Comparison of ENCODE assay signal across 8 cellular contexts in the genomic region with DNA sequence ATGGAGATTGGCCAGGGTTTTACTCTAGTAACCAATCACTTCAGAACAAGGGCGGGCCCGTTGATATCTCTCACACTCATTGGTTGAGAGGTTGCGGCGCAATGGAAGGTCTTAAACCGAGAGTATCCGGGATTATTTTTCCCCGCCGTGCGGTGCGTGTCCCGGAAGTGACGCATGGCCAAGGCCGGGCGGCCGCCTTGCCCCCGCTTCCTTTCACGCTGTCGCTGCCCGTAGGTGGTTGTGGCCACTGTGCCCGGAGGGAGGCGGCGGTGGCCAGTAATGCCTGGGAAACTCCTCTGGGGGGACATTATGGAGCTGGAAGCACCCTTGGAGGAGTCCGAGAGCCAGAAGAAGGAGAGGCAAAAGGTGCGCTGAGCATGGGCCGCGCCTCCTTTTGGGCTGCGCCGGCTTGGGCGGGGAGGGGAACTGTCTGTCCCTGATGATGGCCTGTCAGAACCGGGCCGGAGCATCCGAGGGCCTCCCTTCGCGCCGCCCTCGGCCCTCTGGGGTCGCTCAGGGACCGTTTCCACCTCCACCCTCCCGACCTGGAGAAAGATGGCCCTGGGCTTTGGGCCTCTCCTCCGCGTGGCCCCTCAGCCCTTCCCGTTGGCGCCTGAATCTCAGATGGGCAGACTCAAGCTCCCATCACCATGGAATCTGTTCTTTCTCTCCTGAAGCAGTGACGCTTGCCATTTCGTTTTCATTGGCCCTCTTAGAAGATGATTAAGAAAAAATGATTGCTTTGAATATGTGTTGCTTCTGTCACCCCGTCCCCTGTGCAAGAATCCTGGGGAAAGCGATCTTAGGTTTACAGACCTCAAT. TPM values are rescaled to one million over a fixed set of nuclear protein-coding genes. Genes with fewer than 3 reads are reported as not detected.
DNase-seq lines count a peak whose midpoint lies in the region; ATAC-seq and TF ChIP-seq lines count a peak whose summit lies in the region.

A gene with protein sequence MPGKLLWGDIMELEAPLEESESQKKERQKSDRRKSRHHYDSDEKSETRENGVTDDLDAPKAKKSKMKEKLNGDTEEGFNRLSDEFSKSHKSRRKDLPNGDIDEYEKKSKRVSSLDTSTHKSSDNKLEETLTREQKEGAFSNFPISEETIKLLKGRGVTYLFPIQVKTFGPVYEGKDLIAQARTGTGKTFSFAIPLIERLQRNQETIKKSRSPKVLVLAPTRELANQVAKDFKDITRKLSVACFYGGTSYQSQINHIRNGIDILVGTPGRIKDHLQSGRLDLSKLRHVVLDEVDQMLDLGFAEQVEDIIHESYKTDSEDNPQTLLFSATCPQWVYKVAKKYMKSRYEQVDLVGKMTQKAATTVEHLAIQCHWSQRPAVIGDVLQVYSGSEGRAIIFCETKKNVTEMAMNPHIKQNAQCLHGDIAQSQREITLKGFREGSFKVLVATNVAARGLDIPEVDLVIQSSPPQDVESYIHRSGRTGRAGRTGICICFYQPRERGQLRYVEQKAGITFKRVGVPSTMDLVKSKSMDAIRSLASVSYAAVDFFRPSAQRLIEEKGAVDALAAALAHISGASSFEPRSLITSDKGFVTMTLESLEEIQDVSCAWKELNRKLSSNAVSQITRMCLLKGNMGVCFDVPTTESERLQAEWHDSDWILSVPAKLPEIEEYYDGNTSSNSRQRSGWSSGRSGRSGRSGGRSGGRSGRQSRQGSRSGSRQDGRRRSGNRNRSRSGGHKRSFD (plus strand): TSS at position 210 of the 822 bp plus-strand sequence. CDS start 70 bp downstream, at position 280.

- H3K4me1 ChIP-seq in right atrium auricular region (peaks cover 0 to 25% of the 10 kb centered on the region in 2 donors), psoas muscle (peaks cover 19% of the 10 kb centered on the region), uterus (peaks cover 4% of the 10 kb centered on the region in 2 donors)

- ATAC-seq in GM18499 (IDR thresholded peaks at IDR 0.05; ENCODE audit: insufficient read depth, unreplicated experiment) (peak; percentile 94), HG02943 (IDR thresholded peaks at IDR 0.05; ENCODE audit: low read depth, unreplicated experiment) (peak; percentile 97), psoas muscle (peak; percentile 95 to 98 (median 97))

- WGBS in psoas muscle, 3 donors: 1% methylated on average over 41 to 47 of the region's 47 CpGs

- H3K27ac ChIP-seq in right atrium auricular region: peak within 1 kb of the TSS; percentile 99
- H3K27ac ChIP-seq in psoas muscle: peak within 1 kb of the TSS; percentile 97
- H3K27ac ChIP-seq in uterus: peak within 1 kb of the TSS; percentile 97 to 99

- H3K4me3 ChIP-seq in right atrium auricular region (peak within 1 kb of the TSS; percentile 79 to 85), psoas muscle (peak within 1 kb of the TSS; percentile 98), uterus (peak within 1 kb of the TSS; percentile 83 to 85)

- DNase-seq in NCI-H187 treated with DMSO at 0.1 percent for 48 hours (lab: John Stamatoyannopoulos, UW): peak; percentile 89
- peak; percentile 81 to 99 (median 97) for DNase-seq in anterior cingulate cortex (lab: John Stamatoyannopoulos, UW)
- DNase-seq in right atrium auricular region (ENCODE audit: low spot score): peak; percentile 100
- DNase-seq in psoas muscle: peak; percentile 96 to 98
- DNase-seq in uterus: peak; percentile 96 to 98

- H3K9me3 ChIP-seq in right atrium auricular region (no peaks in the 10 kb centered on the region), psoas muscle (no peaks in the 10 kb centered on the region), uterus (no peaks in the 10 kb centered on the region)

- H3K36me3 ChIP-seq in right atrium auricular region: no peaks in the 10 kb centered on the region
- H3K36me3 ChIP-seq in psoas muscle (ENCODE audit: insufficient read depth in 1 of 2, low read depth in 1 of 2): peaks cover 0 to 2% of the 10 kb centered on the region in 2 donors
- H3K36me3 ChIP-seq in uterus: no peaks in the 10 kb centered on the region

- TF ChIP-seq CTCF in right atrium auricular region (IDR thresholded peaks at IDR 0.05): peak in 1 of 2 donors; percentile 20
- peak; percentile 33 for TF ChIP-seq CTCF in psoas muscle (IDR thresholded peaks at IDR 0.05)
- TF ChIP-seq CTCF in uterus (IDR thresholded peaks at IDR 0.05): peak in 3 of 4 experiments; percentile 3 to 35 (median 18)

- no peaks in the 10 kb centered on the region for H3K27me3 ChIP-seq in right atrium auricular region
- H3K27me3 ChIP-seq in psoas muscle (ENCODE audit: insufficient read depth in 3 of 3, low read length in 2 of 3): no peaks in the 10 kb centered on the region
- H3K27me3 ChIP-seq in uterus: no peaks in the 10 kb centered on the region

- intact Hi-C loops in T-helper 2 cell treated with Interferon-gamma antibody and Interleukin-4, amounts not matched to agents 100 ng/mL and 5 ng/mL, for 36 hours (cut with micrococcal nuclease): loop anchor here (1.0 to 5.0 kb wide), 10 partner anchors 55 to 506 kb away; a partner anchor contains a TSS
- intact Hi-C loops in psoas muscle (cut with DNase I): no loop called here
- intact Hi-C loops in uterus (cut with DNase I; ENCODE audit: low total_unique reads): no loop called here

- TF ChIP-seq POLR2A in uterus (IDR thresholded peaks at IDR 0.05): peak in 1 of 2 donors; percentile 70

RNA-seq across cellular contexts. Expression of the gene that starts here (rescaled TPM):
- 47.2 and 48.8 TPM in 2 replicates for total RNA-seq in T-helper 2 cell treated with Interferon-gamma antibody and Interleukin-4, amounts not matched to agents 100 ng/mL and 5 ng/mL, for 36 hours
- total RNA-seq in right atrium auricular region (10 to 100 TPM; 18.9 to 22.3 TPM), psoas muscle (10 to 100 TPM; 19.7 to 24.7 (median 22.7) TPM), uterus (10 to 100 TPM; 44.6 to 76.3 (median 49.1) TPM)
- 10 to 100 TPM; 18.6 to 27.5 (median 20.2) TPM for polyA plus RNA-seq in psoas muscle

Comparison
In these comparisons a context has a peak if more than half of its experiments do, and no peak if none do; other contexts are left out.
1. Peak in every context shown above with its lines: DNase-seq, ATAC-seq, H3K4me3 ChIP-seq and H3K27ac ChIP-seq.